In genomic region chr14:100547633-100548294, GRCh38 we compare ENCODE assay signal across 1 cellular context.
TF ChIP-seq lines count a peak whose summit lies in the region.

No MANE protein-coding gene starts in this region.

TF ChIP-seq in SK-N-SH treated with all-trans-retinoic acid at 6 μM for 48 hours, 23 proteins besides CTCF, POLR2A, EP300 and RAD21 (continued from another document):
- no peak for TF ChIP-seq CSRNP3 (CRISPR knock-in tag; IDR thresholded peaks at IDR 0.05)
- TF ChIP-seq ZNF565 (CRISPR knock-in tag; conservative IDR thresholded peaks at IDR 0.05; ENCODE audit: low read depth): no peak
